8 cellular contexts compared by ENCODE assay signal in genomic region chr3:156554842-156555687, GRCh38. TPM values are rescaled to one million over a fixed set of nuclear protein-coding genes. Genes with fewer than 3 reads are reported as not detected.
A peak's percentile ranks its signal among the peaks of the same experiment; 100 is the strongest.
DNase-seq lines count a peak whose midpoint lies in the region; ATAC-seq and TF ChIP-seq lines count a peak whose summit lies in the region.

TSS of gene SSR3 (minus strand) at chr3:156555117. CDS start at chr3:156555089, 28 bp downstream.

- peak; percentile 99 for ATAC-seq in GM21825 (IDR thresholded peaks at IDR 0.05; ENCODE audit: unreplicated experiment)

- peaks cover 49% of the 10 kb centered on the region for H3K79me2 ChIP-seq in Karpas-422 (ENCODE audit: low read length)

- no peaks in the 10 kb centered on the region for H3K9me2 ChIP-seq in Karpas-422 (replicated peaks; ENCODE audit: insufficient read depth, low read length)

- H3K36me3 ChIP-seq in Karpas-422 (ENCODE audit: insufficient read depth, low read length) (peaks cover 35% of the 10 kb centered on the region), esophagus muscularis mucosa (peaks cover 0 to 26% (median 5%) of the 10 kb centered on the region in 4 donors), muscle layer of duodenum (ENCODE audit: control insufficient read depth in 1 of 2, insufficient read depth in 2 of 2, low read length in 2 of 2) (peaks cover 10 to 17% of the 10 kb centered on the region in 2 donors)

- peak; percentile 75 for TF ChIP-seq POLR2A in esophagus muscularis mucosa (IDR thresholded peaks at IDR 0.05; ENCODE audit: low read depth)

- H4K20me1 ChIP-seq in Karpas-422 (ENCODE audit: insufficient read depth, low read depth, low read length): peaks cover 4% of the 10 kb centered on the region; the same call in 1 of the 2 replicates

- intact Hi-C loops in esophagus muscularis mucosa (cut with DNase I): loop anchor here (5.0 to 10.0 kb wide), 2 partner anchors 117 to 270 kb away; partner anchors contain the start of genes LEKR1 and TIPARP

- peak within 1 kb of the TSS; percentile 69 for H3K27ac ChIP-seq in Karpas-422 (ENCODE audit: low read length)
- H3K27ac ChIP-seq in esophagus muscularis mucosa (replicated peaks in 1 of 4): peak within 1 kb of the TSS; percentile 86 to 88 (median 88)
- H3K27ac ChIP-seq in muscle layer of duodenum (ENCODE audit: low read length): peak within 1 kb of the TSS; percentile 91

- H3K4me3 ChIP-seq in Karpas-422 (ENCODE audit: low read length): peak within 1 kb of the TSS; percentile 94
- H3K4me3 ChIP-seq in esophagus muscularis mucosa: peak within 1 kb of the TSS; percentile 75 to 95 (median 79)
- peak within 1 kb of the TSS; percentile 87 to 97 for H3K4me3 ChIP-seq in muscle layer of duodenum (ENCODE audit: low read depth in 1 of 2, low read length in 2 of 2)

- H3K9me3 ChIP-seq in Karpas-422 (ENCODE audit: low read length): no peaks in the 10 kb centered on the region
- H3K9me3 ChIP-seq in esophagus muscularis mucosa: no peaks in the 10 kb centered on the region
- no peaks in the 10 kb centered on the region for H3K9me3 ChIP-seq in muscle layer of duodenum (ENCODE audit: control insufficient read depth in 1 of 2, low read length in 2 of 2)

- H3K4me2 ChIP-seq in Karpas-422 (ENCODE audit: low read depth, low read length, poor library complexity, severe bottlenecking): peak within 1 kb of the TSS; percentile 94

- peak; percentile 97 for DNase-seq in DMS79 treated with DMSO at 0.1 percent for 48 hours (lab: John Stamatoyannopoulos, UW)
- DNase-seq in Karpas-422: peak; percentile 100
- peak; percentile 99 for DNase-seq in RKO (ENCODE audit: low spot score)
- DNase-seq in activated T-helper 1 cell treated with Interleukin-2 at 50 U/mL for 16 hours (ENCODE audit: low read depth): peak; percentile 97
- DNase-seq in esophagus muscularis mucosa (ENCODE audit: extremely low spot score): peak; percentile 100
- peak; percentile 99 for DNase-seq in stimulated activated CD8-positive, alpha-beta memory T cell treated with anti-CD3 and anti-CD28 coated beads, Interleukin-7, amount 100 ng/mL, for 4 hours (ENCODE audit: low read depth in 2 of 2)

- no peaks in the 10 kb centered on the region for H3K27me3 ChIP-seq in Karpas-422 (ENCODE audit: low read length)
- no peaks in the 10 kb centered on the region for H3K27me3 ChIP-seq in esophagus muscularis mucosa
- H3K27me3 ChIP-seq in muscle layer of duodenum (ENCODE audit: low read depth, low read length): no peaks in the 10 kb centered on the region

- H3K4me1 ChIP-seq in Karpas-422 (ENCODE audit: low read length) (peaks cover 55% of the 10 kb centered on the region), esophagus muscularis mucosa (peaks cover 24 to 46% (median 43%) of the 10 kb centered on the region in 4 donors), muscle layer of duodenum (ENCODE audit: control insufficient read depth in 1 of 2, insufficient read depth in 2 of 2, low read length in 2 of 2) (peaks cover 12 to 34% of the 10 kb centered on the region in 2 donors)

- no peak for TF ChIP-seq EP300 in esophagus muscularis mucosa (IDR thresholded peaks at IDR 0.05)

- 13% methylated on average over 20 of the region's 60 CpGs for WGBS in esophagus muscularis mucosa

- peak within 1 kb of the TSS; percentile 70 for H2AFZ ChIP-seq in Karpas-422 (ENCODE audit: low read length)

- TF ChIP-seq CTCF in esophagus muscularis mucosa (IDR thresholded peaks at IDR 0.05): peak in 2 of 3 experiments; percentile 35 to 57

- H3K9ac ChIP-seq in Karpas-422 (ENCODE audit: low read length): peak within 1 kb of the TSS; percentile 91

RNA-seq across cellular contexts. Expression of gene SSR3, which starts in this region (rescaled TPM):
- 93.2 and 197 TPM in 2 replicates for total RNA-seq in Karpas-422 (2014; rRNA removed; shearing (Covaris generic); ENCODE audit: low replicate concordance)
- 100 to 1,000 TPM; 170 to 211 (median 207) TPM for total RNA-seq in esophagus muscularis mucosa

Comparison
In these comparisons a context has a peak if more than half of its experiments do, and no peak if none do; other contexts are left out.
1. Peak in every context shown above with its lines: DNase-seq, ATAC-seq, H3K4me3 ChIP-seq and H3K27ac ChIP-seq.